Comparison of ENCODE assay signal across 21 cellular contexts in genomic region chr6:163507965-163508364, GRCh38.
"Had no signal": no experiment of that assay in that cellular context is flagged by ENCODE, and none has a peak within 500 bp of the region (broad histone marks: within the 10 kb centered on the region; RNA-seq: fewer than 3 reads in every experiment).

No MANE protein-coding gene starts in this region.

- DNase-seq: activated CD4-positive, alpha-beta T cell treated with anti-CD3 and anti-CD28 coated beads for 4 hours; activated CD4-positive, alpha-beta T cell treated with anti-CD3 and anti-CD28 coated beads, Interleukin-2, amount 50 U/mL, for 4 hours; activated naive CD4-positive, alpha-beta T cell treated with Interleukin-2 at 50 U/mL for 16 hours; activated T-cell treated with anti-CD3 and anti-CD28 coated beads for 4 hours; activated T-cell treated with anti-CD3 and anti-CD28 coated beads, Interleukin-2, amount 50 U/mL, for 72 hours; brain microvascular endothelial cell; esophagus squamous epithelium; left cardiac atrium; midbrain; naive thymus-derived CD4-positive, alpha-beta T cell; occipital lobe; stimulated activated CD4-positive, alpha-beta T cell treated with anti-CD3 and anti-CD28 coated beads, Interleukin-15, amount 100 ng/mL, for 24 hours; stimulated activated naive CD4-positive, alpha-beta T cell; tibial artery; upper lobe of right lung had no signal

- H3K4me1 ChIP-seq: ascending aorta, esophagus squamous epithelium, suprapubic skin, upper lobe of right lung had no signal

- H3K27me3 ChIP-seq: ascending aorta, brain microvascular endothelial cell, esophagus squamous epithelium, right atrium auricular region, suprapubic skin, tibial artery, upper lobe of right lung had no signal

- H3K27ac ChIP-seq: ascending aorta, brain microvascular endothelial cell, esophagus squamous epithelium, right atrium auricular region, suprapubic skin, tibial artery, upper lobe of right lung, VCaP had no signal

- ATAC-seq: activated T-cell treated with anti-CD3 and anti-CD28 coated beads, Interleukin-2, amount 50 U/mL, for 72 hours; left cardiac atrium; naive thymus-derived CD4-positive, alpha-beta T cell; upper lobe of right lung had no signal

- FAIRE-seq: frontal cortex, islet of Langerhans had no signal

- H3K4me3 ChIP-seq: ascending aorta, esophagus squamous epithelium, right atrium auricular region, suprapubic skin, tibial artery, upper lobe of right lung had no signal

- H3K36me3 ChIP-seq: brain microvascular endothelial cell, right atrium auricular region, suprapubic skin, tibial artery, upper lobe of right lung had no signal
